Comparison of ENCODE assay signal across 1 cellular context in genomic region chr1:17013598-17014320, GRCh38.
TF ChIP-seq lines count a peak whose summit lies in the region.

No MANE protein-coding gene starts in this region.

TF ChIP-seq in IMR-90, 13 proteins besides CTCF, POLR2A, EP300 and RAD21 (continued from another document):
- TF ChIP-seq USF2 (IDR thresholded peaks at IDR 0.05; ENCODE audit: low read depth, low read length) (no peak), MAFK (IDR thresholded peaks at IDR 0.05; ENCODE audit: low read depth, low read length) (no peak), BHLHE40 (IDR thresholded peaks at IDR 0.05; ENCODE audit: low read depth, low read length) (no peak), CHD1 (IDR thresholded peaks at IDR 0.05; ENCODE audit: low read depth, low read length) (no peak)
